Comparison of ENCODE assay signal across 32 cellular contexts in genomic region chr17:49931416-49931815, GRCh38. TPM values are rescaled to one million over a fixed set of nuclear protein-coding genes. Genes with fewer than 3 reads are reported as not detected.
"Had no signal": no experiment of that assay in that cellular context is flagged by ENCODE, and none has a peak within 500 bp of the region (broad histone marks: within the 10 kb centered on the region; RNA-seq: fewer than 3 reads in every experiment).

No MANE protein-coding gene starts in this region.

- DNase-seq: activated CD4-positive, alpha-beta T cell treated with anti-CD3 and anti-CD28 coated beads for 1 hour; activated CD4-positive, alpha-beta T cell treated with anti-CD3 and anti-CD28 coated beads for 48 hours; activated CD4-positive, CD25-positive, alpha-beta regulatory T cell; activated CD8-positive, alpha-beta T cell treated with anti-CD3 and anti-CD28 coated beads for 36 hours; activated effector memory CD4-positive, alpha-beta T cell treated with anti-CD3 and anti-CD28 coated beads, Interleukin-2, amount 50 U/mL, for 16 hours; activated naive CD4-positive, alpha-beta T cell; activated naive CD4-positive, alpha-beta T cell treated with anti-CD3 and anti-CD28 coated beads, Interleukin-2, amount 50 U/mL, for 16 hours; activated naive CD8-positive, alpha-beta T cell treated with anti-CD3 and anti-CD28 coated beads for 36 hours; activated T-cell treated with anti-CD3 and anti-CD28 coated beads, Interleukin-2, amount 50 U/mL, for 1 hour; activated T-cell treated with anti-CD3 and anti-CD28 coated beads, Interleukin-2, amount 50 U/mL, for 72 hours; amygdala; MM.1S; MV-4-11; NCI-H1092; NCI-H1436 treated with DMSO at 0.1 percent for 48 hours; NCI-H1694 treated with DMSO at 0.1 percent for 48 hours; NCI-H2029; NCI-H2107; NCI-H226; NCI-H446 treated with DMSO at 0.1 percent for 48 hours; SHP77 treated with DMSO at 0.1 percent for 48 hours; SW 1271; T-helper 1 cell; T-helper 2 cell; T-helper 9 cell had no signal

- H3K4me2 ChIP-seq: KMS-11 had no signal

- ATAC-seq: activated CD8-positive, alpha-beta T cell treated with anti-CD3 and anti-CD28 coated beads for 36 hours; activated T-cell treated with anti-CD3 and anti-CD28 coated beads, Interleukin-2, amount 50 U/mL, for 72 hours; activated T-helper 17 cell treated with anti-CD3 and anti-CD28 coated beads, Interleukin-2, amount 50 U/mL, for 72 hours had no signal

- H3K4me1 ChIP-seq: ascending aorta had no signal

- H3K4me3 ChIP-seq: ascending aorta, cardiac muscle cell, SJSA1 had no signal

- H3K9me3 ChIP-seq: ascending aorta, SJSA1 had no signal

- H3K9ac ChIP-seq: KMS-11 had no signal

- H3K36me3 ChIP-seq: ascending aorta, cardiac muscle cell, SJSA1 had no signal

- H3K27ac ChIP-seq: ascending aorta, cardiac muscle cell, KMS-11, SJSA1, VCaP had no signal

- H3K27me3 ChIP-seq: ascending aorta, cardiac muscle cell had no signal

RNA-seq across cellular contexts. Expression of gene DLX4, which starts 37.6 kb away (rescaled TPM):
- total RNA-seq: ascending aorta, RPMI7951, SJSA1 had no signal
